Comparison of ENCODE assay signal across 31 cellular contexts in the genomic region with DNA sequence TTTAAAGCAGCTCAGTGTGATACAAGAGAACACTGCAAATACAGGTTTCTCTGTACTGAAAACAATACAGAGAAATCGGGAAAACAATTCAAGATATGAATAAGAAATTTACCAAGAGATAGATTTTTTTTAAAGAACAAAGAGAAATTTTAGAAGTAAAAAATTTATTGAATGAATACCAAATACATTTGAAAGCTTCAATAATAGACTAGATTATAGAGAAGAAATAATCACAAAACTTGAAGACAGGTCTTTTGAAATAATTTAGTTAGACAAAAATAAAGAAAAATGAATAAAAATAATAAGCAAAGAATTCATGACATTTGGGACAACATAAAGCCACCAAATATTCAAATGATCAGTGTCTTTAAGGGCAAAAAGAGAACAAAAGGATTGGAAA. TPM values are rescaled to one million over a fixed set of nuclear protein-coding genes. Genes with fewer than 3 reads are reported as not detected.
"Had no signal": no experiment of that assay in that cellular context is flagged by ENCODE, and none has a peak within 500 bp of the region (broad histone marks: within the 10 kb centered on the region; RNA-seq: fewer than 3 reads in every experiment).

No MANE protein-coding gene starts in this region.

- H3K4me3 ChIP-seq: esophagus muscularis mucosa, heart right ventricle, lower lobe of right lung, prostate gland, right atrium auricular region, smooth muscle cell, suprapubic skin, transverse colon, upper lobe of right lung, uterus had no signal

- H3K4me1 ChIP-seq: esophagus muscularis mucosa, foreskin keratinocyte, heart right ventricle, lower lobe of right lung, prostate gland, right atrium auricular region, suprapubic skin, transverse colon, upper lobe of right lung, uterus had no signal

- DNase-seq: dermis blood vessel endothelial cell; effector memory CD4-positive, alpha-beta T cell; foreskin keratinocyte; glutamatergic neuron; heart right ventricle; hypothalamus; immature natural killer cell; islet precursor cell; left ventricle myocardium superior; lower lobe of right lung; naive thymus-derived CD8-positive, alpha-beta T cell; nephron progenitor cell; nucleus accumbens; stimulated activated CD4-positive, alpha-beta T cell treated with anti-CD3 and anti-CD28 coated beads, Interleukin-12 subunit alpha, Interleukin-12 subunit beta, amount 100 ng/mL, for 4 hours; stimulated activated CD4-positive, alpha-beta T cell treated with anti-CD3 and anti-CD28 coated beads, Interleukin-1b, Interleukin-23, amount 100 ng/mL, for 48 hours; stimulated activated CD4-positive, alpha-beta T cell treated with anti-CD3 and anti-CD28 coated beads, Interleukin-4, amount 100 ng/mL, for 1 hour; stimulated activated CD8-positive, alpha-beta memory T cell treated with anti-CD3 and anti-CD28 coated beads, Interleukin-4, amount 100 ng/mL, for 48 hours; stimulated activated naive CD4-positive, alpha-beta T cell; stimulated activated naive CD8-positive, alpha-beta T cell treated with anti-CD3 and anti-CD28 coated beads, Interleukin-15, amount 100 ng/mL, for 72 hours; transverse colon; upper lobe of right lung; uterus had no signal

- H3K9me3 ChIP-seq: prostate gland, upper lobe of right lung had no signal

- FAIRE-seq: endothelial cell of umbilical vein had no signal

- H3K36me3 ChIP-seq: esophagus muscularis mucosa, heart right ventricle, lower lobe of right lung, prostate gland, right atrium auricular region, suprapubic skin, transverse colon, upper lobe of right lung, uterus had no signal

- ATAC-seq: foreskin keratinocyte; heart right ventricle; left ventricle myocardium superior; lower lobe of right lung; naive thymus-derived CD8-positive, alpha-beta T cell; sciatic nerve; stimulated activated naive CD8-positive, alpha-beta T cell treated with anti-CD3 and anti-CD28 coated beads, Interleukin-15, amount 100 ng/mL, for 72 hours; upper lobe of right lung had no signal

- H3K27ac ChIP-seq: esophagus muscularis mucosa, foreskin keratinocyte, heart right ventricle, lower lobe of right lung, prostate gland, right atrium auricular region, suprapubic skin, transverse colon, upper lobe of right lung, uterus had no signal

RNA-seq across cellular contexts. Expression of a gene that starts 52.1 kb away (rescaled TPM):
- total RNA-seq: dermis blood vessel endothelial cell; endothelial cell of umbilical vein; epithelial cell of proximal tubule; fibroblast of lung; foreskin keratinocyte; naive thymus-derived CD8-positive, alpha-beta T cell; smooth muscle cell; transverse colon had no signal
